In genomic region chr2:145682536-145683157, GRCh38 we compare ENCODE assay signal across 1 cellular context.
TF ChIP-seq lines count a peak whose summit lies in the region.

No MANE protein-coding gene starts in this region.

TF ChIP-seq in K562, 482 proteins besides CTCF, POLR2A, EP300 and RAD21 (continued from another document):
- no peak for TF ChIP-seq FOXP4 (CRISPR knock-in tag; IDR thresholded peaks at IDR 0.05; ENCODE audit: borderline replicate concordance)
- peak; percentile 27; the same call in 1 of the 2 replicates for TF ChIP-seq TEAD4 (IDR thresholded peaks at IDR 0.05; ENCODE audit: low read length)
- no peak for TF ChIP-seq TEAD4 (CRISPR knock-in tag; IDR thresholded peaks at IDR 0.05; ENCODE audit: borderline replicate concordance)
- no peak for TF ChIP-seq NR4A1 (CRISPR knock-in tag; IDR thresholded peaks at IDR 0.05)
- TF ChIP-seq NR4A1 (tag; IDR thresholded peaks at IDR 0.05): no peak
- TF ChIP-seq CEBPG (CRISPR knock-in tag; IDR thresholded peaks at IDR 0.05): no peak
- peak; percentile 36 to 72; a peak in 2 of 4 replicates for TF ChIP-seq CEBPG (tag; conservative IDR thresholded peaks at IDR 0.05 in 1 of 2, IDR thresholded peaks at IDR 0.05 in 1 of 2)
- TF ChIP-seq MTA1 (IDR thresholded peaks at IDR 0.05; ENCODE audit: borderline replicate concordance): no peak
